10 cellular contexts compared by ENCODE assay signal in the genomic region with DNA sequence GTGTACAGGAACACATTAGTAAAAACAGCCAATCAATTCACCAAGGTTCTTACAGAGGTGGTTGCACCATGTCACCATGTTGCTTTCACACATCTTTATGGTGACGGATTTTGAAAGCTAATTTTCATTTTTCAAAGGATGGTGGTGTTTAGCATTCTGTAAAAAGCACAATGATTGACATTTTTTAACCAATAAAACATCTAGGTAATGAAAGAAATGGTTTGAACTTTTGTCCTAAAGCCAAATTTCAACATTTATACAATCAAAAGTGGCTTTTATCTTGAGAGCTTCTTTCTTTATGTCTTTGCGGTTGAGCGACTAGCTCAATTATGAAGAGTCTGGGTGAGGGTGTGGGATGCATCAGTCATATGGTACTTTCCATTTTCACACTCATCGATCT.
"Had no signal": no experiment of that assay in that cellular context is flagged by ENCODE, and none has a peak within 500 bp of the region (broad histone marks: within the 10 kb centered on the region; RNA-seq: fewer than 3 reads in every experiment).

No MANE protein-coding gene starts in this region.

- H3K4me1 ChIP-seq: HAP-1 had no signal

- H3K4me3 Mint-ChIP-seq: GM23338, H9, HFFc6 had no signal

- H3K4me3 ChIP-seq: GM23248, GM23338, HAP-1 had no signal

- H2AFZ ChIP-seq: GM23248 had no signal

- H3K4me1 Mint-ChIP-seq: GM23338, H9 had no signal

- H3K9me3 ChIP-seq: HAP-1 had no signal

- ATAC-seq: GM23338, HCT116 had no signal

- DNase-seq: GM23248, GOT3, H7, H9, HCEC 1CT, HFFc6 had no signal

- H3K27ac Mint-ChIP-seq: GM23338, H9, HFFc6 had no signal

- H3K9me3 Mint-ChIP-seq: GM23338, H9 had no signal

- H3K36me3 ChIP-seq: HAP-1 had no signal

- H3K27ac ChIP-seq: GM23248 had no signal

- H3K9ac ChIP-seq: GM23248 had no signal

- H3K4me2 ChIP-seq: GM23338 had no signal

- FAIRE-seq: H54 had no signal
